In the genomic region with DNA sequence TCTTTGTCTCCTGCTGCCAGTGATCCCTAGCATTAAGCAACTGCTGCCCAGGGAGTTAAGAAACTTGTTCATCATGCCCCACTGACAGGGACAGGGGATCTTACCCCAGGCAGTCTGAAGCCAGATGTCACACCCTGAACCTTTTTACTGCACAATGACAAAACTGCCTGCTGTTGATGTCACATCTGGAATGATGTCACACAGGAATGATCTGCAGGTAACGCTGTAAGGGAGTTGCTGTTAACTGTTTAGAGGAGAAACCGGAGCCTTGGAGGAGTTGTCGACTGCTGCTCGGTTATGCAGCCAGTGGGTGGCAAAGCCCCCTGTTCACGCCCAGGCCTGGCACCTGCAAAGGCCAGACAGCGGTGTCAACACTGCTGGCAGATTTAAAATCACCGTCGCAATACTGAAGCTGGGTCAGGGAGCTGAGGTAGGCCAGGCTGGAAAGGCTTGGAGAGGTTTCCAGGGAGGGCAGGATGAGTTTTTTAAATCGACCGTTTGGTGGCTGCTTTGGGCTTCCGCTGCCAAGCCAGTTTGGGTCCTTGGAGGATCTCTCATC, we compare ENCODE assay signal across 8 cellular contexts.
DNase-seq lines count a peak whose midpoint lies in the region; ATAC-seq and TF ChIP-seq lines count a peak whose summit lies in the region.

No MANE protein-coding gene starts in this region.

- H3K4me3 ChIP-seq in GM12875 (ENCODE audit: low read depth, low read length) (peak overlapping the region; percentile 13), RWPE2 (ENCODE audit: severe bottlenecking) (peak overlapping the region; percentile 33), fibroblast of pulmonary artery (replicated peaks; ENCODE audit: low read depth, low read length) (peak overlapping the region; percentile 51)

- TF ChIP-seq CTCF in GM12875 (IDR thresholded peaks at IDR 0.05; ENCODE audit: borderline replicate concordance, insufficient read depth, low read depth, low read length), result no peak
- TF ChIP-seq CTCF in RWPE2 (IDR thresholded peaks at IDR 0.05; ENCODE audit: poor library complexity, severe bottlenecking), result no peak
- TF ChIP-seq CTCF in fibroblast of pulmonary artery (IDR thresholded peaks at IDR 0.05; ENCODE audit: low read length, missing control alignments), result no peak
- TF ChIP-seq CTCF in GM10248 (IDR thresholded peaks at IDR 0.05; ENCODE audit: control extremely low read depth, extremely low read depth, low read depth, missing control alignments), result no peak

- DNase-seq in RWPE2 (ENCODE audit: low spot score) (no peak), fibroblast of pulmonary artery (ENCODE audit: low read depth) (no peak), retina (peak; percentile 61), GM10248 (ENCODE audit: extremely low spot score) (no peak), hepatic stellate cell (ENCODE audit: low spot score) (no peak)
- DNase-seq in stimulated activated CD4-positive, alpha-beta T cell treated with anti-CD3 and anti-CD28 coated beads, Interleukin-4, amount 100 ng/mL, for 4 hours, result no peak
- no peak for DNase-seq in stimulated activated CD4-positive, alpha-beta T cell treated with anti-CD3 and anti-CD28 coated beads, Interleukin-2, amount 100 ng/mL, for 48 hours

- H3K27me3 ChIP-seq in RWPE2 (ENCODE audit: insufficient read depth, poor library complexity, severe bottlenecking), result peaks cover 8% of the 10 kb centered on the region

- no peak; the same call in 2 of the 3 replicates for ATAC-seq in RWPE2 (ENCODE audit: low read depth)

- H3K9me3 ChIP-seq in RWPE2 (ENCODE audit: severe bottlenecking), result no peaks in the 10 kb centered on the region

- POLR2A ChIA-PET in GM10248 (lab: Yijun Ruan, JAX), result no interaction called here

- no peaks in the 10 kb centered on the region for H3K36me3 ChIP-seq in RWPE2 (ENCODE audit: low read depth)

- H3K4me1 ChIP-seq in RWPE2 (ENCODE audit: insufficient read depth, poor library complexity, severe bottlenecking), result no peaks in the 10 kb centered on the region

- H3K27ac ChIP-seq in RWPE2 (ENCODE audit: poor library complexity, severe bottlenecking), result no peak overlapping the region

- CTCF ChIA-PET in GM10248 (lab: Yijun Ruan, JAX), result interaction anchor here (1.1 to 11.6 kb wide), 18 partner anchors 11 to 159 kb away, joined by 3 to 214 read pairs (median 10); partner anchors contain the start of gene SLIT1
